1 cellular context compared by ENCODE assay signal in genomic region chr2:203637819-203638167, GRCh38.
TF ChIP-seq lines count a peak whose summit lies in the region.

No MANE protein-coding gene starts in this region.

TF ChIP-seq in HCT116, 20 proteins besides CTCF, POLR2A, EP300 and RAD21 (continued from another document):
- TF ChIP-seq ZBTB33 (IDR thresholded peaks at IDR 0.05; ENCODE audit: extremely low read depth, insufficient replicate concordance, low read length): no peak
- no peak for TF ChIP-seq CBX3 (IDR thresholded peaks at IDR 0.05; ENCODE audit: low read depth)
- no peak for TF ChIP-seq ZFX (IDR thresholded peaks at IDR 0.05)
- no peak for TF ChIP-seq SIN3A (IDR thresholded peaks at IDR 0.05; ENCODE audit: low read depth)
- no peak for TF ChIP-seq ATF3 (IDR thresholded peaks at IDR 0.05)
- TF ChIP-seq CEBPB (IDR thresholded peaks at IDR 0.05; ENCODE audit: low read depth): no peak
- no peak for TF ChIP-seq ZNF274 (IDR thresholded peaks at IDR 0.05; ENCODE audit: low read depth, low read length)
- TF ChIP-seq POLR2AphosphoS5 (IDR thresholded peaks at IDR 0.05; ENCODE audit: low read depth, low read length): no peak
